ENCODE assay signal across 2 cellular contexts in the genomic region with DNA sequence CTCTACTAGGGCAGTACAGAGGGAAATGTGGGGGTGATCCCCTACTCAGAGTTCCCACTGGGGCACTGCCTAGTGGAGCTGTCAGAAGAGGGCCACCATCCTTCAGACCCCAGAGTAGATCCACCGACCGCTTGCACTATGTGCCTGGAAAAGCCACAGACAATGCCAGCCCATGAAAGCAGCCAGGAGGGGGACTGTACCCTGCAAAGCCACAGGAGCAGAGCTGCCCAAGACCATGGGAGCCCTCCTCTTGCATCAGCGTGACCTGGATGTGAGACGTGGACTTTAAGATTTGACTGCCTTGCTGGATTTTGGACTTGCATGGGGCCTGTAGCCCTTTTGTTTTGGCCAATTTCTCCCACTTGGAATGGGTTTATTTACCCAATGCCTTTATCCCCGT. TPM values are rescaled to one million over a fixed set of nuclear protein-coding genes. Genes with fewer than 3 reads are reported as not detected.
"Had no signal": no experiment of that assay in that cellular context is flagged by ENCODE, and none has a peak within 500 bp of the region (broad histone marks: within the 10 kb centered on the region; RNA-seq: fewer than 3 reads in every experiment).

No MANE protein-coding gene starts in this region.

RNA-seq across cellular contexts. Expression of gene TACR1, which starts 27.9 kb away (rescaled TPM):
- total RNA-seq: LHCN-M2, MCF 10A had no signal
